In genomic region chr17:75995385-75995925, GRCh38 we compare ENCODE assay signal across 20 cellular contexts. TPM values are rescaled to one million over a fixed set of nuclear protein-coding genes. Genes with fewer than 3 reads are reported as not detected.
DNase-seq lines count a peak whose midpoint lies in the region; ATAC-seq and TF ChIP-seq lines count a peak whose summit lies in the region.
"Had no signal": no experiment of that assay in that cellular context is flagged by ENCODE, and none has a peak within 500 bp of the region (broad histone marks: within the 10 kb centered on the region; RNA-seq: fewer than 3 reads in every experiment).

No MANE protein-coding gene starts in this region.

- intact Hi-C loops in Right ventricle myocardium superior (cut with DNase I): no loop called here
- intact Hi-C loops in left ventricle myocardium inferior (cut with micrococcal nuclease): no loop called here

- H3K27me3 ChIP-seq in left ventricle myocardium inferior (ENCODE audit: low read depth): no peaks in the 10 kb centered on the region
- H3K27me3 ChIP-seq in mucosa of rectum (ENCODE audit: control insufficient read depth in 2 of 2, insufficient read depth in 2 of 2, low read length in 2 of 2): no peaks in the 10 kb centered on the region
- H3K27me3 ChIP-seq in SJCRH30: no peaks in the 10 kb centered on the region

- H3K4me1 ChIP-seq in left ventricle myocardium inferior: peaks cover 12% of the 10 kb centered on the region
- peaks cover 45% of the 10 kb centered on the region in 2 donors for H3K4me1 ChIP-seq in mucosa of rectum (ENCODE audit: control insufficient read depth in 2 of 2, insufficient read depth in 2 of 2, low read length in 2 of 2)
- H3K4me1 ChIP-seq in SJCRH30: peaks cover 8% of the 10 kb centered on the region

- TF ChIP-seq CTCF in left ventricle myocardium inferior (IDR thresholded peaks at IDR 0.05; ENCODE audit: borderline replicate concordance): no peak

- DNase-seq in Right ventricle myocardium superior: peak; percentile 4
- no peak for DNase-seq in left ventricle myocardium inferior
- DNase-seq in iPS-NIHi11 (ENCODE audit: low spot score): peak; percentile 8
- DNase-seq in SJCRH30: no peak
- no peak for DNase-seq in NCI-H2081 treated with DMSO at 0.1 percent for 48 hours (lab: John Stamatoyannopoulos, UW)
- no peak for DNase-seq in amniotic stem cell (lab: John Stamatoyannopoulos, UW)
- no peak for DNase-seq in H4 (ENCODE audit: low spot score)
- DNase-seq: C1 segment of cervical spinal cord, COR-L47, DMS53, GM23248, HFFc6, NCI-H146, NCI-H226, NCI-H526 treated with DMSO at 0.1 percent for 48 hours, SIG-M5 had no signal

- no peak overlapping the region for H3K4me3 ChIP-seq in left ventricle myocardium inferior
- H3K4me3 ChIP-seq in mucosa of rectum (ENCODE audit: low read length in 2 of 2): no peak overlapping the region
- H3K4me3 ChIP-seq in SJCRH30: no peak overlapping the region
- H3K4me3 ChIP-seq: GM12878, GM23248, K562 had no signal

- no peak for ATAC-seq in Right ventricle myocardium superior (ENCODE audit: poor library complexity)
- ATAC-seq: GM12878, K562 had no signal

- H3K9ac ChIP-seq in mucosa of rectum (ENCODE audit: low read depth in 1 of 2, low read length in 2 of 2): no peak overlapping the region
- H3K9ac ChIP-seq: GM23248 had no signal

- H3K36me3 ChIP-seq in left ventricle myocardium inferior (peaks cover 37% of the 10 kb centered on the region), mucosa of rectum (ENCODE audit: control insufficient read depth in 2 of 2, insufficient read depth in 2 of 2, low read length in 2 of 2) (peaks cover 3 to 6% of the 10 kb centered on the region in 2 donors), SJCRH30 (no peaks in the 10 kb centered on the region)

- no peaks in the 10 kb centered on the region for H3K9me3 ChIP-seq in left ventricle myocardium inferior (replicated peaks)
- no peaks in the 10 kb centered on the region for H3K9me3 ChIP-seq in mucosa of rectum (ENCODE audit: control insufficient read depth in 2 of 2, low read length in 2 of 2)
- H3K9me3 ChIP-seq in SJCRH30 (replicated peaks): no peaks in the 10 kb centered on the region

- H3K27ac ChIP-seq in left ventricle myocardium inferior (replicated peaks): no peak overlapping the region
- peak overlapping the region; percentile 34 to 97 for H3K27ac ChIP-seq in mucosa of rectum (ENCODE audit: low read depth in 2 of 2, low read length in 2 of 2)
- no peak overlapping the region for H3K27ac ChIP-seq in SJCRH30
- H3K27ac ChIP-seq: GM23248 had no signal

RNA-seq across cellular contexts. Expression of gene CDK3, which starts 5.2 kb away (rescaled TPM):
- 1.8 TPM for total RNA-seq in Right ventricle myocardium superior
- total RNA-seq in left ventricle myocardium inferior: 1.8 TPM
- total RNA-seq in SJCRH30 (2014; rRNA removed; shearing (Covaris generic)): 2.7 and 3.1 TPM in 2 replicates
- total RNA-seq in H4 (2014; rRNA removed; shearing (Covaris generic)): 0.49 and 1.9 TPM in 2 replicates

RNA-seq across cellular contexts. Expression of gene TEN1, which starts 16.4 kb away (rescaled TPM):
- total RNA-seq in Right ventricle myocardium superior (7.6 TPM), left ventricle myocardium inferior (5.3 TPM)
- total RNA-seq in SJCRH30 (2014; rRNA removed; shearing (Covaris generic)): 11.8 and 17.7 TPM in 2 replicates
- total RNA-seq in H4 (2014; rRNA removed; shearing (Covaris generic)): 18.1 and 28.2 TPM in 2 replicates

RNA-seq across cellular contexts. Expression of gene ACOX1, which starts 16.5 kb away (rescaled TPM):
- 83.6 TPM for total RNA-seq in Right ventricle myocardium superior
- total RNA-seq in left ventricle myocardium inferior: 76.4 TPM
- total RNA-seq in SJCRH30 (2014; rRNA removed; shearing (Covaris generic)): 34.8 and 36.4 TPM in 2 replicates
- total RNA-seq in H4 (2014; rRNA removed; shearing (Covaris generic)): 30.0 and 31.5 TPM in 2 replicates

RNA-seq across cellular contexts. Expression of gene EVPL, which starts 31.7 kb away (rescaled TPM):
- total RNA-seq in Right ventricle myocardium superior (0.08 TPM), left ventricle myocardium inferior (not detected)
- 0.63 and 1.1 TPM in 2 replicates for total RNA-seq in SJCRH30 (2014; rRNA removed; shearing (Covaris generic))
- total RNA-seq in H4 (2014; rRNA removed; shearing (Covaris generic)): not detected in 2 replicates
- total RNA-seq: A172, GM23248, HFFc6 had no signal

RNA-seq across cellular contexts. Expression of gene FBF1, which starts 54.6 kb away (rescaled TPM):
- total RNA-seq in Right ventricle myocardium superior (4.7 TPM), left ventricle myocardium inferior (2.8 TPM)
- total RNA-seq in SJCRH30 (2014; rRNA removed; shearing (Covaris generic)): 10.3 and 13.5 TPM in 2 replicates
- 11.2 and 11.8 TPM in 2 replicates for total RNA-seq in H4 (2014; rRNA removed; shearing (Covaris generic))

Comparison
In these comparisons a context has a peak if more than half of its experiments do, and no peak if none do; other contexts are left out.
1. DNase-seq: peak in Right ventricle myocardium superior (single experiment) and iPS-NIHi11 (single experiment); none in left ventricle myocardium inferior (single experiment), SJCRH30 (0 of 2), NCI-H2081 treated with DMSO at 0.1 percent for 48 hours (single experiment), amniotic stem cell (single experiment) and H4 (single experiment).
2. H3K27ac ChIP-seq: peak in mucosa of rectum (2 of 2); none in left ventricle myocardium inferior (single experiment) and SJCRH30 (single experiment).